ENCODE assay signal across 17 cellular contexts in the genomic region with DNA sequence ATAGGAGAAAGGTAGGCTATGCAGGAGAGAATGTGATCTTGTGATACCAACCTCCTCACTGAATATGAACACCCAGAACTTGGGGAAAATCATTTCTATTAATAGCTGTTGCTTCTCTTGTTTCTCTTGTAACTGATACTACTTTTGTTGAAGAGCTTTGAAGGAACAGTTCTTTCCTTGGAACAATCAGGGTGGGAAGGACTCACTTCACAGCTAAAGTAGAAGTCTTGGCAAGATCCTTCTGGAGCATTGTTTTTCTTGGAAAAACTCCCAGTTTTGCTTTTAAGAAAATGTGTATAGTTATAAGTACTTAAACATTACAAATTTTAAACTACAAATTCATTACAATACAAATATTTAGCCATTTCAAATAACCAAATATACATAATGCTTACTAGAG. TPM values are rescaled to one million over a fixed set of nuclear protein-coding genes. Genes with fewer than 3 reads are reported as not detected.
DNase-seq lines count a peak whose midpoint lies in the region; ATAC-seq and TF ChIP-seq lines count a peak whose summit lies in the region.
"Had no signal": no experiment of that assay in that cellular context is flagged by ENCODE, and none has a peak within 500 bp of the region (broad histone marks: within the 10 kb centered on the region; RNA-seq: fewer than 3 reads in every experiment).

No MANE protein-coding gene starts in this region.

- peak; percentile 50 for DNase-seq in LNCaP clone FGC (ENCODE audit: low read depth)
- DNase-seq in body of pancreas, result no peak
- peak; percentile 4 for DNase-seq in fibroblast of mammary gland (ENCODE audit: low read depth)
- DNase-seq in putamen (ENCODE audit: low spot score), result no peak
- DNase-seq in upper lobe of left lung, result no peak
- no peak for DNase-seq in hypothalamus (lab: John Stamatoyannopoulos, UW)
- DNase-seq: CD8-positive, alpha-beta T cell; H9; KBM-7; NCI-H1417 treated with DMSO at 0.1 percent for 48 hours; NCI-H187 treated with DMSO at 0.1 percent for 48 hours; NCI-H226; NCI-H524 had no signal

- TF ChIP-seq EP300 in upper lobe of left lung (IDR thresholded peaks at IDR 0.05), result no peak

- H3K9me3 ChIP-seq in body of pancreas (no peaks in the 10 kb centered on the region), upper lobe of left lung (no peaks in the 10 kb centered on the region)

- no peak for TF ChIP-seq POLR2A in body of pancreas (IDR thresholded peaks at IDR 0.05)
- TF ChIP-seq POLR2A in upper lobe of left lung (IDR thresholded peaks at IDR 0.05), result no peak

- H3K4me3 ChIP-seq in LNCaP clone FGC (ENCODE audit: low read depth, low read length) (no peak overlapping the region), body of pancreas (no peak overlapping the region), fibroblast of mammary gland (ENCODE audit: control insufficient read depth, low read depth, low read length) (no peak overlapping the region), upper lobe of left lung (no peak overlapping the region)
- H3K4me3 ChIP-seq: BLaER1 treated with 17β-estradiol and CSF1 and Interleukin-3, amounts not matched to agents 10 nM and 100 nM had no signal

- H3K4me1 Mint-ChIP-seq in nephron, result peaks cover 13% of the 10 kb centered on the region
- H3K4me1 Mint-ChIP-seq: H9 had no signal

- H3K27me3 Mint-ChIP-seq in nephron (ENCODE audit: low read depth), result no peaks in the 10 kb centered on the region

- H3K27me3 ChIP-seq in body of pancreas (no peaks in the 10 kb centered on the region), upper lobe of left lung (no peaks in the 10 kb centered on the region)
- H3K27me3 ChIP-seq: BLaER1 treated with 17β-estradiol and CSF1 and Interleukin-3, amounts not matched to agents 10 nM and 100 nM had no signal

- no peaks in the 10 kb centered on the region for H3K9me3 Mint-ChIP-seq in nephron
- H3K9me3 Mint-ChIP-seq: CD8-positive, alpha-beta T cell had no signal

- TF ChIP-seq CTCF in LNCaP clone FGC (IDR thresholded peaks at IDR 0.05; ENCODE audit: control insufficient read depth, extremely low read depth, insufficient read depth) (no peak), body of pancreas (IDR thresholded peaks at IDR 0.05) (no peak), fibroblast of mammary gland (conservative IDR thresholded peaks at IDR 0.05; ENCODE audit: control insufficient read depth, insufficient read depth, low read depth, low read length) (no peak), nephron (IDR thresholded peaks at IDR 0.05; ENCODE audit: unreplicated experiment in 3 of 3) (no peak), upper lobe of left lung (IDR thresholded peaks at IDR 0.05) (no peak)

- no peaks in the 10 kb centered on the region for H3K36me3 ChIP-seq in body of pancreas (replicated peaks in 1 of 2; ENCODE audit: insufficient read depth in 1 of 2, low read depth in 2 of 2)
- no peaks in the 10 kb centered on the region for H3K36me3 ChIP-seq in upper lobe of left lung
- H3K36me3 ChIP-seq: BLaER1 treated with 17β-estradiol and CSF1 and Interleukin-3, amounts not matched to agents 10 nM and 100 nM had no signal

- H3K27ac Mint-ChIP-seq in nephron, result peak overlapping the region; percentile 60 to 66 (median 61)
- H3K27ac Mint-ChIP-seq: CD8-positive, alpha-beta T cell; H9 had no signal

- intact Hi-C loops in body of pancreas (cut with DNase I), result no loop called here

- H3K4me3 Mint-ChIP-seq in nephron, result no peak overlapping the region
- H3K4me3 Mint-ChIP-seq: CD8-positive, alpha-beta T cell; H9 had no signal

- no peaks in the 10 kb centered on the region for H3K36me3 Mint-ChIP-seq in nephron (ENCODE audit: low read depth)
- H3K36me3 Mint-ChIP-seq: CD8-positive, alpha-beta T cell had no signal

- H3K27ac ChIP-seq in body of pancreas, result peak overlapping the region in 1 of 4 donors; percentile 52
- no peak overlapping the region for H3K27ac ChIP-seq in upper lobe of left lung
- H3K27ac ChIP-seq: BLaER1 treated with 17β-estradiol and CSF1 and Interleukin-3, amounts not matched to agents 10 nM and 100 nM had no signal

- ATAC-seq in body of pancreas (peak; percentile 24), upper lobe of left lung (ENCODE audit: low FRiP score in 2 of 2) (no peak), GM21723 (IDR thresholded peaks at IDR 0.05; ENCODE audit: unreplicated experiment) (no peak)
- ATAC-seq: CD8-positive, alpha-beta T cell; HepG2 had no signal

- peaks cover 6% of the 10 kb centered on the region for H3K4me1 ChIP-seq in body of pancreas
- no peaks in the 10 kb centered on the region for H3K4me1 ChIP-seq in upper lobe of left lung
- H3K4me1 ChIP-seq: BLaER1 treated with 17β-estradiol and CSF1 and Interleukin-3, amounts not matched to agents 10 nM and 100 nM had no signal

RNA-seq across cellular contexts. Expression of a gene that starts 19.1 kb away (rescaled TPM):
- total RNA-seq in body of pancreas, result 1 to 10 TPM; 9.3 to 9.6 TPM
- total RNA-seq in upper lobe of left lung, result 1 to 10 TPM in 5 of 6 donors, under 1 TPM in 1; under 0.01 to 5.7 (median 1.8) TPM
- total RNA-seq: CD8-positive, alpha-beta T cell; HepG2 had no signal

Comparison
In these comparisons a context has a peak if more than half of its experiments do, and no peak if none do; other contexts are left out.
1. DNase-seq: peak in LNCaP clone FGC (single experiment) and fibroblast of mammary gland (single experiment); none in body of pancreas (0 of 4), putamen (single experiment), upper lobe of left lung (0 of 2) and hypothalamus (0 of 51).